ENCODE assay signal across 17 cellular contexts in genomic region chr7:103996639-103997038, GRCh38.
DNase-seq lines count a peak whose midpoint lies in the region; ATAC-seq and FAIRE-seq lines count a peak whose summit lies in the region.
"Had no signal": no experiment of that assay in that cellular context is flagged by ENCODE, and none has a peak within 500 bp of the region (broad histone marks: within the 10 kb centered on the region; RNA-seq: fewer than 3 reads in every experiment).

No MANE protein-coding gene starts in this region.

- H3K9me3 Mint-ChIP-seq in stimulated activated naive CD8-positive, alpha-beta T cell treated with anti-CD3 and anti-CD28 coated beads, Interleukin-15, amount 100 ng/mL, for 72 hours, result no peaks in the 10 kb centered on the region
- H3K9me3 Mint-ChIP-seq: activated B cell treated with CpG ODN at 0.5 μM for 24 hours; activated T-helper 17 cell treated with anti-CD3 and anti-CD28 coated beads, Interleukin-2, amount 50 U/mL, for 72 hours; T-cell had no signal

- no peak overlapping the region for H3K27ac Mint-ChIP-seq in stimulated activated naive CD8-positive, alpha-beta T cell treated with anti-CD3 and anti-CD28 coated beads, Interleukin-15, amount 100 ng/mL, for 72 hours
- H3K27ac Mint-ChIP-seq: activated B cell treated with CpG ODN at 0.5 μM for 24 hours; activated T-helper 17 cell treated with anti-CD3 and anti-CD28 coated beads, Interleukin-2, amount 50 U/mL, for 72 hours; CD14-positive monocyte; T-cell had no signal

- DNase-seq in CMK (ENCODE audit: low read depth) (peak; percentile 9), GM19239 (ENCODE audit: insufficient read length, low spot score) (no peak), dedifferentiated amniotic fluid mesenchymal stem cell (ENCODE audit: extremely low spot score) (no peak)
- no peak for DNase-seq in stimulated activated naive CD8-positive, alpha-beta T cell treated with anti-CD3 and anti-CD28 coated beads, Interleukin-15, amount 100 ng/mL, for 72 hours
- DNase-seq in stimulated activated CD4-positive, alpha-beta T cell treated with anti-CD3 and anti-CD28 coated beads, Interleukin-15, amount 100 ng/mL, for 24 hours, result no peak
- DNase-seq: activated B cell treated with CpG ODN at 0.5 μM for 24 hours, DMS53, GM23248, Karpas-422, left colon, mucosa of descending colon, T-cell had no signal

- FAIRE-seq in GM19239 (lab: Jason Lieb, UNC), result peak; percentile 71

- no peaks in the 10 kb centered on the region for H3K27me3 Mint-ChIP-seq in stimulated activated naive CD8-positive, alpha-beta T cell treated with anti-CD3 and anti-CD28 coated beads, Interleukin-15, amount 100 ng/mL, for 72 hours

- H3K4me3 Mint-ChIP-seq in stimulated activated naive CD8-positive, alpha-beta T cell treated with anti-CD3 and anti-CD28 coated beads, Interleukin-15, amount 100 ng/mL, for 72 hours, result no peak overlapping the region
- H3K4me3 Mint-ChIP-seq: activated B cell treated with CpG ODN at 0.5 μM for 24 hours; activated T-helper 17 cell treated with anti-CD3 and anti-CD28 coated beads, Interleukin-2, amount 50 U/mL, for 72 hours; CD14-positive monocyte; T-cell had no signal

- peak; percentile 71 for ATAC-seq in HG02678 (IDR thresholded peaks at IDR 0.05; ENCODE audit: unreplicated experiment)
- peak; percentile 93 for ATAC-seq in HG03354 (IDR thresholded peaks at IDR 0.05; ENCODE audit: poor library complexity, severe bottlenecking, unreplicated experiment)
- ATAC-seq in stimulated activated naive CD8-positive, alpha-beta T cell treated with anti-CD3 and anti-CD28 coated beads, Interleukin-15, amount 100 ng/mL, for 72 hours, result no peak
- ATAC-seq in GM19463 (IDR thresholded peaks at IDR 0.05; ENCODE audit: unreplicated experiment), result no peak
- ATAC-seq: activated T-helper 17 cell treated with anti-CD3 and anti-CD28 coated beads, Interleukin-2, amount 50 U/mL, for 72 hours; left colon; mucosa of descending colon; T-cell had no signal

- no peaks in the 10 kb centered on the region for H3K4me1 Mint-ChIP-seq in stimulated activated naive CD8-positive, alpha-beta T cell treated with anti-CD3 and anti-CD28 coated beads, Interleukin-15, amount 100 ng/mL, for 72 hours
- H3K4me1 Mint-ChIP-seq: activated B cell treated with CpG ODN at 0.5 μM for 24 hours; activated T-helper 17 cell treated with anti-CD3 and anti-CD28 coated beads, Interleukin-2, amount 50 U/mL, for 72 hours; CD14-positive monocyte; T-cell had no signal

Comparison
In these comparisons a context has a peak if more than half of its experiments do, and no peak if none do; other contexts are left out.
1. ATAC-seq: peak in HG02678 (single experiment) and HG03354 (single experiment); none in stimulated activated naive CD8-positive, alpha-beta T cell treated with anti-CD3 and anti-CD28 coated beads, Interleukin-15, amount 100 ng/mL, for 72 hours (single experiment) and GM19463 (single experiment).